ENCODE assay signal across 17 cellular contexts in genomic region chr1:18761948-18762905, GRCh38.
"Had no signal": no experiment of that assay in that cellular context is flagged by ENCODE, and none has a peak within 500 bp of the region (broad histone marks: within the 10 kb centered on the region; RNA-seq: fewer than 3 reads in every experiment).

No MANE protein-coding gene starts in this region.

- ATAC-seq: gastroesophageal sphincter; mucosa of descending colon; naive thymus-derived CD8-positive, alpha-beta T cell; pancreas; sciatic nerve; stimulated activated memory B cell treated with anti-CD40 and anti-IgM and Interleukin-4, amounts not matched to agents 10 μg/mL and 1 μg/mL and 100 μg/mL, for 72 hours had no signal

- DNase-seq: activated CD4-positive, alpha-beta T cell treated with anti-CD3 and anti-CD28 coated beads, Interleukin-2, amount 50 U/mL, for 4 hours; activated gamma-delta T cell; adrenal gland; effector memory CD4-positive, alpha-beta T cell; left ventricle myocardium inferior; mucosa of descending colon; naive thymus-derived CD8-positive, alpha-beta T cell; pancreas; spleen; stimulated activated CD4-positive, alpha-beta T cell treated with anti-CD3 and anti-CD28 coated beads, Interleukin-4, amount 100 ng/mL, for 4 hours; T-helper 2 cell had no signal

- H3K4me3 ChIP-seq: adrenal gland, esophagus muscularis mucosa, gastroesophageal sphincter, heart right ventricle, left ventricle myocardium inferior, mucosa of descending colon, pancreas, spleen, tibial artery had no signal
